In genomic region chrX:48520976-48521352, GRCh38 we compare ENCODE assay signal across 8 cellular contexts. TPM values are rescaled to one million over a fixed set of nuclear protein-coding genes. Genes with fewer than 3 reads are reported as not detected.
DNase-seq lines count a peak whose midpoint lies in the region; ATAC-seq and TF ChIP-seq lines count a peak whose summit lies in the region.

No MANE protein-coding gene starts in this region.

- no peaks in the 10 kb centered on the region for H4K20me1 ChIP-seq in SU-DHL-6 (ENCODE audit: low read depth, low read length)

- H3K36me3 ChIP-seq in SU-DHL-6 (ENCODE audit: low read length) = 0 out of 2 replicates have a peak, but pooled peaks cover 5% of the 10 kb centered on the region
- H3K36me3 ChIP-seq in subcutaneous abdominal adipose tissue (ENCODE audit: control insufficient read depth in 5 of 5, insufficient read depth in 5 of 5, low read length in 5 of 5) = peaks cover 0 to 4% (median 4%) of the 10 kb centered on the region in 5 donors

- H3F3A ChIP-seq in SU-DHL-6 (ENCODE audit: insufficient read depth) = peaks cover 13% of the 10 kb centered on the region; the same call in 1 of the 2 replicates

- H3K4me3 Mint-ChIP-seq in activated T-cell treated with anti-CD3 and anti-CD28 coated beads, Interleukin-2, amount 50 U/mL, for 24 hours = peak overlapping the region; percentile 91

- H3K9me2 ChIP-seq in SU-DHL-6 (replicated peaks; ENCODE audit: insufficient read depth, low read length) = no peaks in the 10 kb centered on the region

- H3K27me3 ChIP-seq in SU-DHL-6 (ENCODE audit: low read length) (no peaks in the 10 kb centered on the region), right cardiac atrium (ENCODE audit: control insufficient read depth, insufficient read depth) (no peaks in the 10 kb centered on the region), subcutaneous abdominal adipose tissue (ENCODE audit: control insufficient read depth in 5 of 5, insufficient read depth in 4 of 5, low read length in 5 of 5) (peaks cover 0 to 3% (median 0%) of the 10 kb centered on the region in 5 donors)

- peak overlapping the region; percentile 52 for H3K4me3 ChIP-seq in SU-DHL-6 (ENCODE audit: insufficient read depth, low read length, poor library complexity, severe bottlenecking)
- H3K4me3 ChIP-seq in right cardiac atrium (ENCODE audit: low read length) = peak overlapping the region; percentile 82
- H3K4me3 ChIP-seq in subcutaneous abdominal adipose tissue (ENCODE audit: low read depth in 1 of 5, low read length in 5 of 5) = peak overlapping the region in 4 of 5 donors; percentile 63 to 79 (median 71)

- H3K27ac ChIP-seq in SU-DHL-6 (ENCODE audit: low read depth, low read length) (peak overlapping the region; percentile 82), right cardiac atrium (ENCODE audit: low read length) (peak overlapping the region; percentile 89), subcutaneous abdominal adipose tissue (ENCODE audit: low read depth, low read length) (no peak overlapping the region)

- intact Hi-C loops in right cardiac atrium (cut with DNase I) = no loop called here

- peak overlapping the region; percentile 85 for H3K4me2 ChIP-seq in SU-DHL-6 (ENCODE audit: low read depth, low read length, poor library complexity, severe bottlenecking)

- peaks cover 27% of the 10 kb centered on the region for H3K79me2 ChIP-seq in SU-DHL-6 (ENCODE audit: insufficient read depth, low read length)

- DNase-seq in activated T-cell treated with anti-CD3 and anti-CD28 coated beads, Interleukin-2, amount 50 U/mL, for 24 hours = no peak
- no peak for DNase-seq in activated T-cell treated with anti-CD3 and anti-CD28 coated beads, Interleukin-2, amount 50 U/mL, for 48 hours
- DNase-seq in right cardiac atrium = no peak
- no peak for DNase-seq in foreskin melanocyte

- peak overlapping the region; percentile 6 for H2AFZ ChIP-seq in SU-DHL-6 (ENCODE audit: low read depth, low read length, severe bottlenecking)

- H3K4me1 ChIP-seq in right cardiac atrium (ENCODE audit: control insufficient read depth, insufficient read depth, low read length) = peaks cover 2% of the 10 kb centered on the region
- H3K4me1 ChIP-seq in subcutaneous abdominal adipose tissue (ENCODE audit: control insufficient read depth in 5 of 5, insufficient read depth in 5 of 5, low read length in 5 of 5) = peaks cover 0 to 11% (median 6%) of the 10 kb centered on the region in 5 donors

- H3K9me3 Mint-ChIP-seq in activated T-cell treated with anti-CD3 and anti-CD28 coated beads, Interleukin-2, amount 50 U/mL, for 24 hours = no peaks in the 10 kb centered on the region

- H3K27ac Mint-ChIP-seq in activated T-cell treated with anti-CD3 and anti-CD28 coated beads, Interleukin-2, amount 50 U/mL, for 24 hours = peak overlapping the region; percentile 91

- no peak for ATAC-seq in right cardiac atrium
- ATAC-seq in HG02938 (IDR thresholded peaks at IDR 0.05; ENCODE audit: unreplicated experiment) = no peak
- ATAC-seq in HG03342 (IDR thresholded peaks at IDR 0.05; ENCODE audit: unreplicated experiment) = no peak

- H3K4me1 Mint-ChIP-seq in activated T-cell treated with anti-CD3 and anti-CD28 coated beads, Interleukin-2, amount 50 U/mL, for 24 hours (ENCODE audit: low read depth) = peaks cover 32% of the 10 kb centered on the region

- H3K9me3 ChIP-seq in SU-DHL-6 (ENCODE audit: insufficient read depth, low read length) (no peaks in the 10 kb centered on the region), right cardiac atrium (ENCODE audit: control insufficient read depth, low read length) (no peaks in the 10 kb centered on the region), subcutaneous abdominal adipose tissue (ENCODE audit: control insufficient read depth in 5 of 5, low read length in 5 of 5) (peaks cover 0 to 4% (median 0%) of the 10 kb centered on the region in 5 donors)

- H3K9ac ChIP-seq in SU-DHL-6 (ENCODE audit: low read length) = peak overlapping the region; percentile 96
- peak overlapping the region in 1 of 5 donors; percentile 4 for H3K9ac ChIP-seq in subcutaneous abdominal adipose tissue (ENCODE audit: low read length in 5 of 5)

- TF ChIP-seq CTCF in SU-DHL-6 (IDR thresholded peaks at IDR 0.05; ENCODE audit: insufficient read depth, low read length, poor library complexity, severe bottlenecking) = no peak

- H3K27me3 Mint-ChIP-seq in activated T-cell treated with anti-CD3 and anti-CD28 coated beads, Interleukin-2, amount 50 U/mL, for 24 hours = no peaks in the 10 kb centered on the region

- peaks cover 25% of the 10 kb centered on the region for H3K36me3 Mint-ChIP-seq in activated T-cell treated with anti-CD3 and anti-CD28 coated beads, Interleukin-2, amount 50 U/mL, for 24 hours (ENCODE audit: low read depth)

- 39% methylated on average over 2 of the region's 2 CpGs for WGBS in right cardiac atrium

RNA-seq across cellular contexts. Expression of gene EBP, which starts 0.6 kb away (rescaled TPM):
- 10 to 100 TPM; 74.8 to 93.4 (median 83.0) TPM for total RNA-seq in right cardiac atrium
- polyA plus RNA-seq in right cardiac atrium = 118 TPM

RNA-seq across cellular contexts. Expression of gene PORCN, which starts 12.2 kb away (rescaled TPM):
- total RNA-seq in right cardiac atrium = 10 to 100 TPM; 16.1 to 22.3 (median 19.8) TPM
- polyA plus RNA-seq in right cardiac atrium = 14.0 TPM

RNA-seq across cellular contexts. Expression of gene TBC1D25, which starts 18.6 kb away (rescaled TPM):
- total RNA-seq in right cardiac atrium = 10 to 100 TPM; 16.9 to 22.4 (median 18.5) TPM
- 8.0 TPM for polyA plus RNA-seq in right cardiac atrium

RNA-seq across cellular contexts. Expression of gene FTSJ1, which starts 45.0 kb away (rescaled TPM):
- 10 to 100 TPM; 19.9 to 25.5 (median 21.8) TPM for total RNA-seq in right cardiac atrium
- polyA plus RNA-seq in right cardiac atrium = 20.0 TPM

RNA-seq across cellular contexts. Expression of gene SLC38A5, which starts 50.9 kb away (rescaled TPM):
- 1 to 10 TPM in 3 of 4 donors, under 1 TPM in 1; 0.41 to 6.5 (median 3.7) TPM for total RNA-seq in right cardiac atrium
- 3.0 TPM for polyA plus RNA-seq in right cardiac atrium
